Comparison of ENCODE assay signal across 1 cellular context in the genomic region with DNA sequence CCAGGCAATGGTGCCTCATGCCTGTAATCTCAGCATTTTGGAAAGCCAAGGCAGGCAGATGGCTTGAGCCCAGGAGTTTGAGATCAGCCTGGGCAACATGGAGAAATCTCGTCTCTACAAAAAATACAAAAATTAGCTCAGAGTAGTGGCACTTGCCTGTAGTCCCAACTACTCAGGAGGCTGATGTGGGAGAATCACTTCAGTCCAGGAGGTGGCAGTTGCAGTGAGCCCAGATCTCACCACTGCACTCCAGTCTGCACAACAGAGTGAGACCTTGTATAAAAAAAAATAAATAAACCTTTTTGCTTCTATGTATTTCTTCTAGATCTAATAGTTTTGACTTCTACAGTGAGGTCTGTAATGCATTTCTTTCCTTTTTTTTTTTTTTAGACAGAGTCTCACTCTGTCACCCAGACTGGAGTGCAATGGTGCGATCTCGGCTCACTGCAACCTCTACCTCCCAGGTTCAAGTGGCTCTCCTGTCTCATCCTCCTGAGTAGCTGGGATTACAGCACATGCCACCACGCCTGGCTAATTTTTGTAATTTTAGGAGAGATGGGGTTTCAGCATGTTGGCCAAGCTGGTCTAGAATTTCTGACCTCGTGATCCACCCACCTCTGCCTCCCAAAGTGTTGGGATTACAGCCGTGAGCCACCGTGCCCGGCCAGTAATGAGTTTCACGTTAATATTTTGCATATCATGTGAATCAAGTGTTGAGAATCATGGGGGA.
TF ChIP-seq lines count a peak whose summit lies in the region.

No MANE protein-coding gene starts in this region.

TF ChIP-seq in WTC11, 78 proteins besides CTCF, POLR2A, EP300 and RAD21:
- TF ChIP-seq, protein P1, sequence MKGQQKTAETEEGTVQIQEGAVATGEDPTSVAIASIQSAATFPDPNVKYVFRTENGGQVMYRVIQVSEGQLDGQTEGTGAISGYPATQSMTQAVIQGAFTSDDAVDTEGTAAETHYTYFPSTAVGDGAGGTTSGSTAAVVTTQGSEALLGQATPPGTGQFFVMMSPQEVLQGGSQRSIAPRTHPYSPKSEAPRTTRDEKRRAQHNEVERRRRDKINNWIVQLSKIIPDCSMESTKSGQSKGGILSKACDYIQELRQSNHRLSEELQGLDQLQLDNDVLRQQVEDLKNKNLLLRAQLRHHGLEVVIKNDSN (CRISPR knock-in tag; IDR thresholded peaks at IDR 0.05), result no peak
- no peak for TF ChIP-seq MYBL2 (CRISPR knock-in tag; IDR thresholded peaks at IDR 0.05)
- TF ChIP-seq ETV6 (CRISPR knock-in tag; IDR thresholded peaks at IDR 0.05), result no peak
- no peak for TF ChIP-seq SP1 (CRISPR knock-in tag; conservative IDR thresholded peaks at IDR 0.05)
- TF ChIP-seq, protein P2, sequence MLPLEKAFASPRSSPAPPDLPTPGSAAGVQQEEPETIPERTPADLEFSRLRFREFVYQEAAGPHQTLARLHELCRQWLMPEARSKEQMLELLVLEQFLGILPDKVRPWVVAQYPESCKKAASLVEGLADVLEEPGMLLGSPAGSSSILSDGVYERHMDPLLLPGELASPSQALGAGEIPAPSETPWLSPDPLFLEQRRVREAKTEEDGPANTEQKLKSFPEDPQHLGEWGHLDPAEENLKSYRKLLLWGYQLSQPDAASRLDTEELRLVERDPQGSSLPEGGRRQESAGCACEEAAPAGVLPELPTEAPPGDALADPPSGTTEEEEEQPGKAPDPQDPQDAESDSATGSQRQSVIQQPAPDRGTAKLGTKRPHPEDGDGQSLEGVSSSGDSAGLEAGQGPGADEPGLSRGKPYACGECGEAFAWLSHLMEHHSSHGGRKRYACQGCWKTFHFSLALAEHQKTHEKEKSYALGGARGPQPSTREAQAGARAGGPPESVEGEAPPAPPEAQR (CRISPR knock-in tag; IDR thresholded peaks at IDR 0.05), result no peak
- TF ChIP-seq ZNF317 (CRISPR knock-in tag; IDR thresholded peaks at IDR 0.05; ENCODE audit: borderline replicate concordance, low read depth), result no peak
- TF ChIP-seq NFE2L1 (CRISPR knock-in tag; IDR thresholded peaks at IDR 0.05), result no peak
- TF ChIP-seq KAT7 (CRISPR knock-in tag; IDR thresholded peaks at IDR 0.05; ENCODE audit: borderline replicate concordance), result no peak
- TF ChIP-seq RORB (CRISPR knock-in tag; IDR thresholded peaks at IDR 0.05), result no peak
- TF ChIP-seq, protein P3, sequence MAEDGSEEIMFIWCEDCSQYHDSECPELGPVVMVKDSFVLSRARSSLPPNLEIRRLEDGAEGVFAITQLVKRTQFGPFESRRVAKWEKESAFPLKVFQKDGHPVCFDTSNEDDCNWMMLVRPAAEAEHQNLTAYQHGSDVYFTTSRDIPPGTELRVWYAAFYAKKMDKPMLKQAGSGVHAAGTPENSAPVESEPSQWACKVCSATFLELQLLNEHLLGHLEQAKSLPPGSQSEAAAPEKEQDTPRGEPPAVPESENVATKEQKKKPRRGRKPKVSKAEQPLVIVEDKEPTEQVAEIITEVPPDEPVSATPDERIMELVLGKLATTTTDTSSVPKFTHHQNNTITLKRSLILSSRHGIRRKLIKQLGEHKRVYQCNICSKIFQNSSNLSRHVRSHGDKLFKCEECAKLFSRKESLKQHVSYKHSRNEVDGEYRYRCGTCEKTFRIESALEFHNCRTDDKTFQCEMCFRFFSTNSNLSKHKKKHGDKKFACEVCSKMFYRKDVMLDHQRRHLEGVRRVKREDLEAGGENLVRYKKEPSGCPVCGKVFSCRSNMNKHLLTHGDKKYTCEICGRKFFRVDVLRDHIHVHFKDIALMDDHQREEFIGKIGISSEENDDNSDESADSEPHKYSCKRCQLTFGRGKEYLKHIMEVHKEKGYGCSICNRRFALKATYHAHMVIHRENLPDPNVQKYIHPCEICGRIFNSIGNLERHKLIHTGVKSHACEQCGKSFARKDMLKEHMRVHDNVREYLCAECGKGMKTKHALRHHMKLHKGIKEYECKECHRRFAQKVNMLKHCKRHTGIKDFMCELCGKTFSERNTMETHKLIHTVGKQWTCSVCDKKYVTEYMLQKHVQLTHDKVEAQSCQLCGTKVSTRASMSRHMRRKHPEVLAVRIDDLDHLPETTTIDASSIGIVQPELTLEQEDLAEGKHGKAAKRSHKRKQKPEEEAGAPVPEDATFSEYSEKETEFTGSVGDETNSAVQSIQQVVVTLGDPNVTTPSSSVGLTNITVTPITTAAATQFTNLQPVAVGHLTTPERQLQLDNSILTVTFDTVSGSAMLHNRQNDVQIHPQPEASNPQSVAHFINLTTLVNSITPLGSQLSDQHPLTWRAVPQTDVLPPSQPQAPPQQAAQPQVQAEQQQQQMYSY (CRISPR knock-in tag; IDR thresholded peaks at IDR 0.05), result no peak
- TF ChIP-seq SMAD4 (CRISPR knock-in tag; IDR thresholded peaks at IDR 0.05), result no peak
- TF ChIP-seq, protein P4, sequence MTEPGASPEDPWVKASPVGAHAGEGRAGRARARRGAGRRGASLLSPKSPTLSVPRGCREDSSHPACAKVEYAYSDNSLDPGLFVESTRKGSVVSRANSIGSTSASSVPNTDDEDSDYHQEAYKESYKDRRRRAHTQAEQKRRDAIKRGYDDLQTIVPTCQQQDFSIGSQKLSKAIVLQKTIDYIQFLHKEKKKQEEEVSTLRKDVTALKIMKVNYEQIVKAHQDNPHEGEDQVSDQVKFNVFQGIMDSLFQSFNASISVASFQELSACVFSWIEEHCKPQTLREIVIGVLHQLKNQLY (CRISPR knock-in tag; IDR thresholded peaks at IDR 0.05), result no peak
- TF ChIP-seq, protein P5, sequence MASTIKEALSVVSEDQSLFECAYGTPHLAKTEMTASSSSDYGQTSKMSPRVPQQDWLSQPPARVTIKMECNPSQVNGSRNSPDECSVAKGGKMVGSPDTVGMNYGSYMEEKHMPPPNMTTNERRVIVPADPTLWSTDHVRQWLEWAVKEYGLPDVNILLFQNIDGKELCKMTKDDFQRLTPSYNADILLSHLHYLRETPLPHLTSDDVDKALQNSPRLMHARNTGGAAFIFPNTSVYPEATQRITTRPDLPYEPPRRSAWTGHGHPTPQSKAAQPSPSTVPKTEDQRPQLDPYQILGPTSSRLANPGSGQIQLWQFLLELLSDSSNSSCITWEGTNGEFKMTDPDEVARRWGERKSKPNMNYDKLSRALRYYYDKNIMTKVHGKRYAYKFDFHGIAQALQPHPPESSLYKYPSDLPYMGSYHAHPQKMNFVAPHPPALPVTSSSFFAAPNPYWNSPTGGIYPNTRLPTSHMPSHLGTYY (CRISPR knock-in tag; IDR thresholded peaks at IDR 0.05), result no peak
- no peak for TF ChIP-seq ZNF423 (CRISPR knock-in tag; IDR thresholded peaks at IDR 0.05)
- TF ChIP-seq, protein P6, sequence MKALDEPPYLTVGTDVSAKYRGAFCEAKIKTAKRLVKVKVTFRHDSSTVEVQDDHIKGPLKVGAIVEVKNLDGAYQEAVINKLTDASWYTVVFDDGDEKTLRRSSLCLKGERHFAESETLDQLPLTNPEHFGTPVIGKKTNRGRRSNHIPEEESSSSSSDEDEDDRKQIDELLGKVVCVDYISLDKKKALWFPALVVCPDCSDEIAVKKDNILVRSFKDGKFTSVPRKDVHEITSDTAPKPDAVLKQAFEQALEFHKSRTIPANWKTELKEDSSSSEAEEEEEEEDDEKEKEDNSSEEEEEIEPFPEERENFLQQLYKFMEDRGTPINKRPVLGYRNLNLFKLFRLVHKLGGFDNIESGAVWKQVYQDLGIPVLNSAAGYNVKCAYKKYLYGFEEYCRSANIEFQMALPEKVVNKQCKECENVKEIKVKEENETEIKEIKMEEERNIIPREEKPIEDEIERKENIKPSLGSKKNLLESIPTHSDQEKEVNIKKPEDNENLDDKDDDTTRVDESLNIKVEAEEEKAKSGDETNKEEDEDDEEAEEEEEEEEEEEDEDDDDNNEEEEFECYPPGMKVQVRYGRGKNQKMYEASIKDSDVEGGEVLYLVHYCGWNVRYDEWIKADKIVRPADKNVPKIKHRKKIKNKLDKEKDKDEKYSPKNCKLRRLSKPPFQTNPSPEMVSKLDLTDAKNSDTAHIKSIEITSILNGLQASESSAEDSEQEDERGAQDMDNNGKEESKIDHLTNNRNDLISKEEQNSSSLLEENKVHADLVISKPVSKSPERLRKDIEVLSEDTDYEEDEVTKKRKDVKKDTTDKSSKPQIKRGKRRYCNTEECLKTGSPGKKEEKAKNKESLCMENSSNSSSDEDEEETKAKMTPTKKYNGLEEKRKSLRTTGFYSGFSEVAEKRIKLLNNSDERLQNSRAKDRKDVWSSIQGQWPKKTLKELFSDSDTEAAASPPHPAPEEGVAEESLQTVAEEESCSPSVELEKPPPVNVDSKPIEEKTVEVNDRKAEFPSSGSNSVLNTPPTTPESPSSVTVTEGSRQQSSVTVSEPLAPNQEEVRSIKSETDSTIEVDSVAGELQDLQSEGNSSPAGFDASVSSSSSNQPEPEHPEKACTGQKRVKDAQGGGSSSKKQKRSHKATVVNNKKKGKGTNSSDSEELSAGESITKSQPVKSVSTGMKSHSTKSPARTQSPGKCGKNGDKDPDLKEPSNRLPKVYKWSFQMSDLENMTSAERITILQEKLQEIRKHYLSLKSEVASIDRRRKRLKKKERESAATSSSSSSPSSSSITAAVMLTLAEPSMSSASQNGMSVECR (CRISPR knock-in tag; IDR thresholded peaks at IDR 0.05; ENCODE audit: borderline replicate concordance), result no peak
- TF ChIP-seq ZNF416 (CRISPR knock-in tag; IDR thresholded peaks at IDR 0.05), result no peak
